ENCODE assay signal across 9 cellular contexts in the genomic region with DNA sequence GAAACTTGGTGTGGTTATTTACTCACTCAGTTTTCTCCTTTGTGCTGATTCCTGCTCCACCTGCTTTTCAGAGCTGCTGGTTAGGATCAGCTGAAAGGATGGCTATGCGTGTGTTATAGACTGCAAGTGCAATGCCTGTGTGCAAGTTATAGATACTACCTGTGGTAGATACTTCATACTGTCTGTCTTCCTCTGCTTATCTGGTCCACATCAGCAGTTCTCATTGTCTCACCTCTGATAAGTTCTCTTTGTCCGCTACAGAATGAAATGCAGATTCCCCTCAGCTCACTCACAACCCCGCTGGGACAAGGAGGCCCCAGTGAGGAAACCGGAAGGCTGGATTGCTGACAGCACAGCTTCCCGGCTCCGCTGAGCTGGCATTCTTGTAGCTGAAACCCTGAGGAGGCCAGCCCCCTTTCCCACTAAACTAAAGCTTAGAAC. TPM values are rescaled to one million over a fixed set of nuclear protein-coding genes. Genes with fewer than 3 reads are reported as not detected.
DNase-seq lines count a peak whose midpoint lies in the region; ATAC-seq and TF ChIP-seq lines count a peak whose summit lies in the region.
"Had no signal": no experiment of that assay in that cellular context is flagged by ENCODE, and none has a peak within 500 bp of the region (broad histone marks: within the 10 kb centered on the region; RNA-seq: fewer than 3 reads in every experiment).

No MANE protein-coding gene starts in this region.

- peaks cover 0 to 17% (median 0%) of the 10 kb centered on the region in 11 experiments; a peak in 4 of 22 replicates for H3K36me3 ChIP-seq in BLaER1 treated with 17β-estradiol and CSF1 and Interleukin-3, amounts not matched to agents 10 nM and 100 nM
- H3K36me3 ChIP-seq in gastroesophageal sphincter: peaks cover 0 to 90% of the 10 kb centered on the region in 2 donors

- peak overlapping the region; percentile 69 to 86 (median 82); a peak in 21 of 22 replicates for H3K9ac ChIP-seq in BLaER1 treated with 17β-estradiol and CSF1 and Interleukin-3, amounts not matched to agents 10 nM and 100 nM

- no peaks in the 10 kb centered on the region for H3K27me3 ChIP-seq in BLaER1 treated with 17β-estradiol and CSF1 and Interleukin-3, amounts not matched to agents 10 nM and 100 nM
- H3K27me3 ChIP-seq in gastroesophageal sphincter: no peaks in the 10 kb centered on the region

- TF ChIP-seq POLR2A in gastroesophageal sphincter (IDR thresholded peaks at IDR 0.05): no peak

- ATAC-seq in gastroesophageal sphincter: peak; percentile 57
- peak; percentile 78 for ATAC-seq in omental fat pad (ENCODE audit: low FRiP score)
- no peak for ATAC-seq in HG03159 (IDR thresholded peaks at IDR 0.05; ENCODE audit: unreplicated experiment)
- ATAC-seq in HG02885 (IDR thresholded peaks at IDR 0.05; ENCODE audit: poor library complexity, unreplicated experiment): no peak

- peaks cover 62 to 100% (median 100%) of the 10 kb centered on the region in 10 experiments for H3K4me1 ChIP-seq in BLaER1 treated with 17β-estradiol and CSF1 and Interleukin-3, amounts not matched to agents 10 nM and 100 nM
- H3K4me1 ChIP-seq in gastroesophageal sphincter: peaks cover 6 to 79% (median 7%) of the 10 kb centered on the region in 3 donors

- no peak for TF ChIP-seq CTCF in gastroesophageal sphincter (IDR thresholded peaks at IDR 0.05)
- no peak for TF ChIP-seq CTCF in omental fat pad (IDR thresholded peaks at IDR 0.05)

- no peaks in the 10 kb centered on the region for H4K20me1 ChIP-seq in BLaER1 treated with 17β-estradiol and CSF1 and Interleukin-3, amounts not matched to agents 10 nM and 100 nM

- no peak for TF ChIP-seq EP300 in gastroesophageal sphincter (IDR thresholded peaks at IDR 0.05)

- peak overlapping the region; percentile 57 to 98 (median 95); a peak in 21 of 22 replicates for H3K27ac ChIP-seq in BLaER1 treated with 17β-estradiol and CSF1 and Interleukin-3, amounts not matched to agents 10 nM and 100 nM
- H3K27ac ChIP-seq in gastroesophageal sphincter: peak overlapping the region; percentile 52 to 86 (median 82)

- H3K4me3 ChIP-seq in BLaER1 treated with 17β-estradiol and CSF1 and Interleukin-3, amounts not matched to agents 10 nM and 100 nM: peak overlapping the region in 9 of 10 experiments; percentile 20 to 64 (median 48); a peak in 17 of 20 replicates
- H3K4me3 ChIP-seq in gastroesophageal sphincter: peak overlapping the region in 1 of 2 donors; percentile 13

- H3K4me2 ChIP-seq in BLaER1 treated with 17β-estradiol and CSF1 and Interleukin-3, amounts not matched to agents 10 nM and 100 nM: peak overlapping the region; percentile 66 to 98 (median 91)

- peaks cover 0 to 5% (median under 1%) of the 10 kb centered on the region in 11 experiments; a peak in 6 of 22 replicates for H3K9me3 ChIP-seq in BLaER1 treated with 17β-estradiol and CSF1 and Interleukin-3, amounts not matched to agents 10 nM and 100 nM (replicated peaks in 1 of 11)
- H3K9me3 ChIP-seq in gastroesophageal sphincter: no peaks in the 10 kb centered on the region

- DNase-seq in SKM-1 (lab: John Stamatoyannopoulos, UW; ENCODE audit: unreplicated experiment): peak; percentile 27
- DNase-seq in omental fat pad (ENCODE audit: low spot score): no peak
- DNase-seq in inferior parietal cortex (ENCODE audit: extremely low spot score): no peak
- no peak for DNase-seq in HK-2 (ENCODE audit: unreplicated experiment)

- 23 to 38% methylated on average over 3 to 4 of the region's 6 CpGs for WGBS in gastroesophageal sphincter (ENCODE audit: low coverage in 1 of 2), 2 donors

RNA-seq across cellular contexts. Expression of a gene that starts 37.5 kb away (rescaled TPM):
- 100 to 1,000 TPM in 2 of 4 donors, 10 to 100 TPM in 2; 13.2 to 191 (median 102) TPM for total RNA-seq in gastroesophageal sphincter
- 100 to 1,000 TPM; 106 to 359 (median 275) TPM for total RNA-seq in omental fat pad
- total RNA-seq: kidney epithelial cell had no signal

Comparison
In these comparisons a context has a peak if more than half of its experiments do, and no peak if none do; other contexts are left out.
1. ATAC-seq: peak in gastroesophageal sphincter (single experiment) and omental fat pad (single experiment); none in HG03159 (single experiment) and HG02885 (single experiment).